ENCODE assay signal across 8 cellular contexts in the genomic region with DNA sequence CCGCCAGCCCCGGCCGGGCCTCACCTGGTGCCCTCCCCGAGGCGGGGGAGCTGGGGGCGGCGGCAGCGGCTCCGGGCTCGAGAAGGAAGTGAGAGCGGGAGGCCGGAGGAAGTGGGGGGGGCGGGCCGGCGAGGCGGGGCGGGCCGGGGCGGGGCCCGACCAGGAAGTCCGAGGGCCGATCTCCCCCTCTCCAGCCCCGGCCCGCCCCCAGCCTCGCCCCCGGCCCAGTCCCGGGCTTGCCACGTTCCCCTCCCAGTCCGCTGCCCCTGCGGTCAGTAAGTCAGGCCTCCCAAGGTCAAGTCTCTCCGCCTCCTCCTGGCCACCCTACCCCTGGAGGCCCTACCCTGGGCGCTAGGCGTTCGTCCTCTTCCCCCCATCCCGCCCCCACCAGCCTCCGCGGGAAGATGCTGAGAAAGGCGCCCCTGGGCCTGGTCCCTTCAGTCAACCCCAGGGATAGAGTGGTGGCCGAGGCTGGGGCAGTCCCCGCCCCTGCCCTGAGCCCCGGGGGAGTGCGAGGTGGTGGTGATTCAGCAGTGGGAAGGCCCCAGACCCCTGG. TPM values are rescaled to one million over a fixed set of nuclear protein-coding genes. Genes with fewer than 3 reads are reported as not detected.
A peak's percentile ranks its signal among the peaks of the same experiment; 100 is the strongest.
DNase-seq lines count a peak whose midpoint lies in the region; ATAC-seq, FAIRE-seq and TF ChIP-seq lines count a peak whose summit lies in the region.

A gene (minus strand): TSS at position 90 of the 556 bp plus-strand sequence. CDS start 12,821 bp downstream, outside the sequence.

- no peaks in the 10 kb centered on the region for H3K9me3 ChIP-seq in BLaER1 treated with 17β-estradiol and CSF1 and Interleukin-3, amounts not matched to agents 10 nM and 100 nM (replicated peaks in 1 of 11)
- H3K9me3 ChIP-seq in naive thymus-derived CD4-positive, alpha-beta T cell (ENCODE audit: control insufficient read depth in 2 of 3, low read length in 3 of 3) = no peaks in the 10 kb centered on the region

- POLR2A ChIA-PET in naive thymus-derived CD4-positive, alpha-beta T cell (lab: Charles Lee) = interaction anchor here (0.7 to 17.9 kb wide), 24 partner anchors 10 to 257 kb away, joined by 3 to 399 read pairs (median 6); a partner anchor contains a TSS

- H3K27ac ChIP-seq in BLaER1 treated with 17β-estradiol and CSF1 and Interleukin-3, amounts not matched to agents 10 nM and 100 nM = peak within 1 kb of the TSS; percentile 89 to 96 (median 94)
- H3K27ac ChIP-seq in naive thymus-derived CD4-positive, alpha-beta T cell (ENCODE audit: low read depth, low read length) = peak within 1 kb of the TSS; percentile 95

- H3K4me2 ChIP-seq in BLaER1 treated with 17β-estradiol and CSF1 and Interleukin-3, amounts not matched to agents 10 nM and 100 nM = peak within 1 kb of the TSS; percentile 92 to 100 (median 96)

- FAIRE-seq in urothelium cell line (lab: Jason Lieb, UNC) = no peak

- peak; percentile 37 for DNase-seq in NCI-H526 treated with DMSO at 0.1 percent for 48 hours (lab: John Stamatoyannopoulos, UW)
- no peak for DNase-seq in activated T-cell treated with anti-CD3 and anti-CD28 coated beads, Interleukin-2, amount 50 U/mL, for 4 hours
- peak; percentile 91 for DNase-seq in fibroblast of mammary gland (ENCODE audit: low read depth)
- DNase-seq in naive thymus-derived CD4-positive, alpha-beta T cell = peak in 6 of 9 donors; percentile 24 to 59 (median 48)
- peak; percentile 92 for DNase-seq in urothelium cell line (ENCODE audit: low spot score)

- H3K4me1 Mint-ChIP-seq in activated T-cell treated with anti-CD3 and anti-CD28 coated beads, Interleukin-2, amount 50 U/mL, for 4 hours (ENCODE audit: low read depth) = peaks cover 59% of the 10 kb centered on the region
- peaks cover 20 to 70% (median 57%) of the 10 kb centered on the region in 7 donors for H3K4me1 Mint-ChIP-seq in naive thymus-derived CD4-positive, alpha-beta T cell

- intact Hi-C loops in naive thymus-derived CD4-positive, alpha-beta T cell (cut with micrococcal nuclease) = loop anchor here (1.0 kb wide), 7 partner anchors 8 to 253 kb away; a partner anchor contains a TSS

- peaks cover 44 to 64% (median 53%) of the 10 kb centered on the region in 10 experiments for H3K4me1 ChIP-seq in BLaER1 treated with 17β-estradiol and CSF1 and Interleukin-3, amounts not matched to agents 10 nM and 100 nM
- peaks cover 37 to 39% of the 10 kb centered on the region in 2 donors for H3K4me1 ChIP-seq in naive thymus-derived CD4-positive, alpha-beta T cell (ENCODE audit: control insufficient read depth in 2 of 2, insufficient read depth in 2 of 2, low read length in 2 of 2)

- H3K4me3 Mint-ChIP-seq in activated T-cell treated with anti-CD3 and anti-CD28 coated beads, Interleukin-2, amount 50 U/mL, for 4 hours = peak within 1 kb of the TSS; percentile 94
- peak within 1 kb of the TSS; percentile 92 to 99 (median 96) for H3K4me3 Mint-ChIP-seq in naive thymus-derived CD4-positive, alpha-beta T cell

- peaks cover 10 to 47% (median 37%) of the 10 kb centered on the region in 11 experiments; a peak in 16 of 22 replicates for H4K20me1 ChIP-seq in BLaER1 treated with 17β-estradiol and CSF1 and Interleukin-3, amounts not matched to agents 10 nM and 100 nM

- no peaks in the 10 kb centered on the region for H3K27me3 Mint-ChIP-seq in activated T-cell treated with anti-CD3 and anti-CD28 coated beads, Interleukin-2, amount 50 U/mL, for 4 hours (ENCODE audit: low read depth)
- no peaks in the 10 kb centered on the region for H3K27me3 Mint-ChIP-seq in naive thymus-derived CD4-positive, alpha-beta T cell

- CTCF ChIA-PET in naive thymus-derived CD4-positive, alpha-beta T cell (lab: Charles Lee) = interaction anchor here (0.7 to 12.5 kb wide), 16 partner anchors 8 to 251 kb away, joined by 3 to 213 read pairs (median 4); a partner anchor contains a TSS

- ATAC-seq in GM18868 (IDR thresholded peaks at IDR 0.05; ENCODE audit: unreplicated experiment) = peak; percentile 33
- peak; percentile 45 for ATAC-seq in HG03066 (IDR thresholded peaks at IDR 0.05; ENCODE audit: low read depth, unreplicated experiment)
- ATAC-seq in activated T-cell treated with anti-CD3 and anti-CD28 coated beads, Interleukin-2, amount 50 U/mL, for 4 hours = peak; percentile 81 to 82
- ATAC-seq in naive thymus-derived CD4-positive, alpha-beta T cell = peak; percentile 40

- peak within 1 kb of the TSS; percentile 83 to 99 (median 91) for H3K4me3 ChIP-seq in BLaER1 treated with 17β-estradiol and CSF1 and Interleukin-3, amounts not matched to agents 10 nM and 100 nM
- peak within 1 kb of the TSS; percentile 55 for H3K4me3 ChIP-seq in fibroblast of mammary gland (ENCODE audit: control insufficient read depth, low read depth, low read length)
- peak within 1 kb of the TSS; percentile 51 for H3K4me3 ChIP-seq in naive thymus-derived CD4-positive, alpha-beta T cell (ENCODE audit: low read length)

- no peaks in the 10 kb centered on the region for H3K9me3 Mint-ChIP-seq in activated T-cell treated with anti-CD3 and anti-CD28 coated beads, Interleukin-2, amount 50 U/mL, for 4 hours
- peaks cover 0 to 7% (median 0%) of the 10 kb centered on the region in 11 donors for H3K9me3 Mint-ChIP-seq in naive thymus-derived CD4-positive, alpha-beta T cell

- H3K27ac Mint-ChIP-seq in naive thymus-derived CD4-positive, alpha-beta T cell = peak within 1 kb of the TSS; percentile 92 to 99 (median 98)

- TF ChIP-seq CTCF in fibroblast of mammary gland (conservative IDR thresholded peaks at IDR 0.05; ENCODE audit: control insufficient read depth, insufficient read depth, low read depth, low read length) = no peak

- H3K36me3 ChIP-seq in BLaER1 treated with 17β-estradiol and CSF1 and Interleukin-3, amounts not matched to agents 10 nM and 100 nM = peaks cover 0 to 19% (median 2%) of the 10 kb centered on the region in 11 experiments; a peak in 10 of 22 replicates
- peaks cover 0 to 4% (median 0%) of the 10 kb centered on the region in 3 experiments for H3K36me3 ChIP-seq in naive thymus-derived CD4-positive, alpha-beta T cell (ENCODE audit: control insufficient read depth in 2 of 3, insufficient read depth in 3 of 3, low read length in 3 of 3)

- peak within 1 kb of the TSS; percentile 88 to 99 (median 96) for H3K9ac ChIP-seq in BLaER1 treated with 17β-estradiol and CSF1 and Interleukin-3, amounts not matched to agents 10 nM and 100 nM

- H3K36me3 Mint-ChIP-seq in activated T-cell treated with anti-CD3 and anti-CD28 coated beads, Interleukin-2, amount 50 U/mL, for 4 hours (ENCODE audit: insufficient read depth) = peaks cover 21% of the 10 kb centered on the region
- peaks cover 3 to 22% (median 4%) of the 10 kb centered on the region in 5 donors for H3K36me3 Mint-ChIP-seq in naive thymus-derived CD4-positive, alpha-beta T cell

- no peaks in the 10 kb centered on the region for H3K27me3 ChIP-seq in BLaER1 treated with 17β-estradiol and CSF1 and Interleukin-3, amounts not matched to agents 10 nM and 100 nM
- H3K27me3 ChIP-seq in naive thymus-derived CD4-positive, alpha-beta T cell (ENCODE audit: control insufficient read depth in 2 of 2, insufficient read depth in 2 of 2, low read length in 2 of 2) = no peaks in the 10 kb centered on the region

RNA-seq across cellular contexts. Expression of the gene that starts here (rescaled TPM):
- 100 to 1,000 TPM; 174 to 187 (median 184) TPM for total RNA-seq in activated T-cell treated with anti-CD3 and anti-CD28 coated beads, Interleukin-2, amount 50 U/mL, for 4 hours
- total RNA-seq in naive thymus-derived CD4-positive, alpha-beta T cell = 100 to 1,000 TPM in 2 of 5 experiments, 10 to 100 TPM in 3; 89.4 to 147 (median 96.3) TPM
- polyA plus RNA-seq in naive thymus-derived CD4-positive, alpha-beta T cell = 100 to 1,000 TPM; 133 to 220 TPM
